30 cellular contexts compared by ENCODE assay signal in genomic region chr17:44881145-44881544, GRCh38. TPM values are rescaled to one million over a fixed set of nuclear protein-coding genes. Genes with fewer than 3 reads are reported as not detected.
DNase-seq lines count a peak whose midpoint lies in the region; ATAC-seq, FAIRE-seq and TF ChIP-seq lines count a peak whose summit lies in the region.
"Had no signal": no experiment of that assay in that cellular context is flagged by ENCODE, and none has a peak within 500 bp of the region (broad histone marks: within the 10 kb centered on the region; RNA-seq: fewer than 3 reads in every experiment).

No MANE protein-coding gene starts in this region.

- H3K9me3 ChIP-seq in HepG2 (ENCODE audit: low read length), result no peaks in the 10 kb centered on the region
- H3K9me3 ChIP-seq in right lobe of liver, result no peaks in the 10 kb centered on the region
- no peaks in the 10 kb centered on the region for H3K9me3 ChIP-seq in HEK293 (ENCODE audit: control insufficient read depth, insufficient read depth, low read depth, low read length)
- no peaks in the 10 kb centered on the region for H3K9me3 ChIP-seq in GM12878 (replicated peaks; ENCODE audit: control insufficient read depth, insufficient read depth, low read length)
- H3K9me3 ChIP-seq: BE2C, BLaER1 had no signal

- FAIRE-seq in HepG2 (lab: Jason Lieb, UNC) (no peak), GM12878 (lab: Jason Lieb, UNC) (no peak)
- FAIRE-seq: G401.6, GM12892, GM18507 had no signal

- WGBS in HepG2 (ENCODE audit: low lambda C conversion rate), result 97% methylated on average over 4 of the region's 4 CpGs
- WGBS in right lobe of liver (ENCODE audit: insufficient coverage, low coverage, low lambda C conversion rate, missing lambda C conversion rate), result 89% methylated on average over 4 of the region's 4 CpGs
- 100% methylated on average over 4 of the region's 4 CpGs for WGBS in GM12878 (ENCODE audit: insufficient coverage, insufficient replicate concordance, low lambda C conversion rate, missing lambda C conversion rate)

- TF ChIP-seq CTCF in HepG2 (CRISPR knock-in tag; IDR thresholded peaks at IDR 0.05) (no peak), right lobe of liver (IDR thresholded peaks at IDR 0.05) (no peak), HEK293 (tag by site-specific recombination; IDR thresholded peaks at IDR 0.05) (no peak), GM12878 (IDR thresholded peaks at IDR 0.05 in 2 of 3, conservative IDR thresholded peaks at IDR 0.05 in 1 of 3; ENCODE audit: control insufficient read depth in 2 of 3, extremely low read depth in 1 of 3, insufficient read depth in 1 of 3, low read depth in 3 of 3, low read length in 3 of 3) (no peak)

- RAD21 ChIA-PET in GM12878 (lab: Charles Lee; ENCODE audit: unreplicated experiment), result interaction anchor here (1.3 kb wide), 1 partner anchor 105 kb away, joined by 3 read pairs; no protein-coding TSS in a partner anchor

- H3K4me2 ChIP-seq in HepG2 (ENCODE audit: low read depth, low read length) (no peak overlapping the region), GM12878 (ENCODE audit: control insufficient read depth, insufficient read depth) (no peak overlapping the region)
- H3K4me2 ChIP-seq: BLaER1 had no signal

- no peak overlapping the region for H3K9ac ChIP-seq in HepG2 (ENCODE audit: insufficient read depth, low read depth, low read length)
- no peak overlapping the region for H3K9ac ChIP-seq in GM12878 (ENCODE audit: control insufficient read depth, insufficient read depth, low read length)
- H3K9ac ChIP-seq: BLaER1 had no signal

- in situ Hi-C loops in HepG2 (cut with HindIII; ENCODE audit: extremely low pct_ligation_motif_present, low pct_unique_long_range_greater_than_20kb) (no loop called here), GM12878 (cut with MboI) (no loop called here)

- H3K27me3 ChIP-seq in HepG2 (ENCODE audit: control insufficient read depth in 1 of 2, insufficient read depth in 2 of 2, low read length in 2 of 2) (no peaks in the 10 kb centered on the region), right lobe of liver (no peaks in the 10 kb centered on the region), GM12878 (replicated peaks in 1 of 2; ENCODE audit: control insufficient read depth in 2 of 2, insufficient read depth in 2 of 2, low read length in 1 of 2) (no peaks in the 10 kb centered on the region)
- H3K27me3 ChIP-seq: BE2C, BLaER1 had no signal

- TF ChIP-seq EP300 in HepG2 (IDR thresholded peaks at IDR 0.05; ENCODE audit: low read depth in 2 of 2, low read length in 2 of 2), result no peak
- TF ChIP-seq EP300 in HepG2 (CRISPR knock-in tag; IDR thresholded peaks at IDR 0.05; ENCODE audit: borderline replicate concordance), result no peak
- no peak for TF ChIP-seq EP300 in GM12878 (IDR thresholded peaks at IDR 0.05; ENCODE audit: borderline replicate concordance in 1 of 2, control insufficient read depth in 1 of 2, low read depth in 2 of 2, low read length in 2 of 2)

- H3K27ac ChIP-seq in HepG2 (ENCODE audit: extremely low read length, insufficient read depth, low read length) (no peak overlapping the region), right lobe of liver (no peak overlapping the region), HEK293 (ENCODE audit: extremely low read depth, low read depth, low read length) (no peak overlapping the region), GM12878 (ENCODE audit: control insufficient read depth, insufficient read depth) (no peak overlapping the region)
- H3K27ac ChIP-seq: BLaER1 had no signal

- no peak overlapping the region for H2AFZ ChIP-seq in HepG2 (ENCODE audit: low read length)
- no peak overlapping the region for H2AFZ ChIP-seq in GM12878 (ENCODE audit: control insufficient read depth, low read depth, low read length)

- no peak for DNase-seq in HepG2 (ENCODE audit: low spot score)
- no peak for DNase-seq in right lobe of liver
- no peak for DNase-seq in GM12878 (ENCODE audit: low read depth, low spot score)
- DNase-seq in cerebellar nuclear complex (lab: John Stamatoyannopoulos, UW), result no peak
- DNase-seq: 8988T; ACHN; BE2C; C1 segment of cervical spinal cord; CD4-positive, alpha-beta memory T cell; CD4-positive, CD25-positive, alpha-beta regulatory T cell; CD8-positive, alpha-beta memory T cell; COR-L47; DMS 273 treated with DMSO at 0.1 percent for 48 hours; DMS153; DMS53; DMS79; DND-41; EL; GF-D8 had no signal

- POLR2A ChIA-PET in HepG2 (lab: Yijun Ruan, JAX), result no interaction called here
- POLR2A ChIA-PET in HEK293 (lab: Yijun Ruan, JAX), result interaction anchor here (1.0 to 1.9 kb wide), 4 partner anchors 12 to 106 kb away, joined by 3 to 8 read pairs (median 6); partner anchors contain the start of genes EFTUD2 and KIF18B
- POLR2A ChIA-PET in GM12878 (lab: Charles Lee), result no interaction called here

- TF ChIP-seq POLR2A in HepG2 (IDR thresholded peaks at IDR 0.05; ENCODE audit: insufficient read depth in 1 of 2, low read depth in 2 of 2, low read length in 2 of 2) (no peak), right lobe of liver (IDR thresholded peaks at IDR 0.05) (no peak), GM12878 (IDR thresholded peaks at IDR 0.05; ENCODE audit: low read depth, low read length) (no peak)

- BruUV-seq in HepG2 (replicated peaks; lab: Mats Ljungman, UMichigan) (no TSS peak), GM12878 (replicated peaks; lab: Mats Ljungman, UMichigan) (no TSS peak)

- TF ChIP-seq RAD21 in HepG2 (CRISPR knock-in tag; IDR thresholded peaks at IDR 0.05) (no peak), GM12878 (IDR thresholded peaks at IDR 0.05; ENCODE audit: insufficient read depth, low read depth, low read length) (no peak)

- H3K79me2 ChIP-seq in HepG2 (ENCODE audit: insufficient read depth, low read length) (no peaks in the 10 kb centered on the region), GM12878 (ENCODE audit: control insufficient read depth, insufficient read depth, low read length) (no peaks in the 10 kb centered on the region)

- H3K4me3 ChIP-seq in HepG2 (replicated peaks in 1 of 3; ENCODE audit: insufficient read depth in 1 of 3, low read depth in 2 of 3, low read length in 3 of 3) (no peak overlapping the region), right lobe of liver (no peak overlapping the region), HEK293 (ENCODE audit: low read depth, low read length) (no peak overlapping the region), GM12878 (no peak overlapping the region)
- H3K4me3 ChIP-seq: BLaER1 had no signal

- SMC1A ChIA-PET in GM12878 (lab: Charles Lee; ENCODE audit: uncharacterized antibody, unreplicated experiment), result interaction anchor here (1.2 kb wide), 1 partner anchor 12 kb away, joined by 4 read pairs; no protein-coding TSS in a partner anchor

- H3K4me1 ChIP-seq in HepG2 (ENCODE audit: insufficient read depth, low read length) (no peaks in the 10 kb centered on the region), right lobe of liver (no peaks in the 10 kb centered on the region), HEK293 (ENCODE audit: control insufficient read depth, insufficient read depth, low read length) (no peaks in the 10 kb centered on the region), GM12878 (ENCODE audit: control insufficient read depth, insufficient read depth, low read length) (no peaks in the 10 kb centered on the region)
- H3K4me1 ChIP-seq: BE2C had no signal

- H4K20me1 ChIP-seq in HepG2 (ENCODE audit: insufficient read depth, low read length) (no peaks in the 10 kb centered on the region), GM12878 (ENCODE audit: control insufficient read depth, insufficient read depth) (no peaks in the 10 kb centered on the region; the same call in 1 of the 2 replicates)

- ATAC-seq in HepG2, result no peak
- ATAC-seq in right lobe of liver, result no peak
- no peak for ATAC-seq in GM12878
- ATAC-seq in HG02970 (IDR thresholded peaks at IDR 0.05; ENCODE audit: low FRiP score, unreplicated experiment), result no peak
- no peak for ATAC-seq in GM21526 (IDR thresholded peaks at IDR 0.05; ENCODE audit: low FRiP score, unreplicated experiment)

- CTCF ChIA-PET in HepG2 (lab: Yijun Ruan, JAX; ENCODE audit: low intra/inter-chr PET ratio, low total read pairs) (no interaction called here), HEK293 (lab: Yijun Ruan, JAX) (interaction anchor here (0.6 to 13.6 kb wide), 14 partner anchors 15 to 268 kb away, joined by 3 to 221 read pairs (median 4); no protein-coding TSS in a partner anchor), GM12878 (lab: Yijun Ruan, JAX) (interaction anchor here (0.9 to 1.7 kb wide), 4 partner anchors 12 to 106 kb away, joined by 4 to 5 read pairs (median 5); no protein-coding TSS in a partner anchor)

- intact Hi-C loops in HepG2 (cut with micrococcal nuclease; ENCODE audit: unreplicated experiment) (no loop called here), right lobe of liver (cut with DNase I) (no loop called here), GM12878 (cut with micrococcal nuclease; ENCODE audit: unreplicated experiment) (no loop called here)

- H3K36me3 ChIP-seq in HepG2 (replicated peaks in 1 of 2; ENCODE audit: control insufficient read depth in 1 of 2, insufficient read depth in 2 of 2, low read length in 2 of 2) (peaks cover 46 to 94% of the 10 kb centered on the region in 2 experiments), right lobe of liver (peaks cover 5 to 86% (median 39%) of the 10 kb centered on the region in 4 donors), HEK293 (ENCODE audit: control insufficient read depth in 2 of 2, insufficient read depth in 1 of 2, low read length in 2 of 2) (peaks cover 85 to 97% of the 10 kb centered on the region in 2 experiments), GM12878 (ENCODE audit: control insufficient read depth in 2 of 2, insufficient read depth in 2 of 2, low read length in 1 of 2) (peaks cover 15 to 36% of the 10 kb centered on the region in 2 experiments)

RNA-seq across cellular contexts. Expression of gene EFTUD2, which starts 18.1 kb away (rescaled TPM):
- total RNA-seq in HepG2 (2016; rRNA removed; fragmentation: Illumina TruSeq; extraction: Trizol) (137 and 310 TPM in 2 replicates), right lobe of liver (10 to 100 TPM; 29.9 to 42.4 (median 35.1) TPM), GM12878 (2014; rRNA removed) (92.0 and 98.1 TPM in 2 replicates), GM12878 (2014; rRNA removed; fragmentation: Illumina TruSeq; extraction: Trizol) (115 and 124 TPM in 2 replicates), GM12878 (2021) (154 and 159 TPM in 2 replicates)
- 12.3 and 15.8 TPM in 2 replicates for total RNA-seq in HepG2 (2016; cell fraction: cytosol; rRNA removed; fragmentation: Illumina TruSeq; extraction: Trizol; ENCODE audit: low read depth)
- 133 and 270 TPM in 2 replicates for total RNA-seq in HepG2 (2016; cell fraction: insoluble cytoplasmic fraction; rRNA removed; fragmentation: Illumina TruSeq; extraction: Trizol)
- total RNA-seq in HepG2 (2016; cell fraction: membrane; rRNA removed; fragmentation: Illumina TruSeq; extraction: Trizol), result 28.2 and 35.7 TPM in 2 replicates
- 141 TPM in 2 replicates for total RNA-seq in HepG2 (2016; cell fraction: nucleus; rRNA removed; fragmentation: Illumina TruSeq; extraction: Trizol)
- polyA plus RNA-seq in HepG2 (2011; rRNA removed) (107 and 111 TPM in 2 replicates), GM12878 (2011; rRNA removed) (198 and 251 TPM in 2 replicates), GM12878 (2014; fragmentation: Illumina TruSeq; extraction: Trizol) (128 and 156 TPM in 2 replicates), GM12878 (2014; fragmentation: Nextera tagmentation; extraction: Ambion mirVana) (10 to 100 TPM; 33.0 to 39.4 TPM), GM12878 (2014; rRNA removed) (114 and 115 TPM in 2 replicates), GM12878 (2016; fragmentation: Nextera tagmentation; extraction: Ambion mirVana) (100 to 1,000 TPM; 157 to 173 TPM)
- polyA plus RNA-seq in HepG2 (2011; cell fraction: cytosol; rRNA removed), result 91.0 and 97.8 TPM in 2 replicates
- polyA plus RNA-seq in HepG2 (2011; cell fraction: nucleus; rRNA removed), result 171 and 192 TPM in 2 replicates
- 121 and 137 TPM in 2 replicates for polyA plus RNA-seq in HepG2 (2012)
- polyA plus RNA-seq in HepG2 (2016; cell fraction: cytosol; fragmentation: Illumina TruSeq; extraction: Trizol; ENCODE audit: low read depth), result 6.8 and 7.8 TPM in 2 replicates
- polyA plus RNA-seq in HepG2 (2016; cell fraction: insoluble cytoplasmic fraction; fragmentation: Illumina TruSeq; extraction: Trizol; ENCODE audit: low read depth), result 145 and 179 TPM in 2 replicates
- 17.0 and 18.1 TPM in 2 replicates for polyA plus RNA-seq in HepG2 (2016; cell fraction: membrane; fragmentation: Illumina TruSeq; extraction: Trizol; ENCODE audit: low read depth)
- 110 and 140 TPM in 2 replicates for polyA plus RNA-seq in HepG2 (2016; cell fraction: nucleus; fragmentation: Illumina TruSeq; extraction: Trizol; ENCODE audit: insufficient read depth, low read depth)
- 364 and 446 TPM in 2 replicates for polyA minus RNA-seq in HepG2 (2011; rRNA and poly(A)+ RNA removed; ENCODE audit: low replicate concordance)
- polyA minus RNA-seq in HepG2 (2011; cell fraction: cytosol; rRNA and poly(A)+ RNA removed), result 88.8 and 91.3 TPM in 2 replicates
- polyA minus RNA-seq in HepG2 (2011; cell fraction: nucleus; rRNA and poly(A)+ RNA removed), result 191 and 216 TPM in 2 replicates
- total RNA-seq in GM12878 (2013; cell fraction: nucleolus; rRNA removed), result 345 and 489 TPM in 2 replicates
- 56.9 TPM for polyA plus RNA-seq in GM12878 (2011; ENCODE audit: low read depth)
- polyA plus RNA-seq in GM12878 (2011; cell fraction: cytosol; rRNA removed), result 175 and 183 TPM in 2 replicates
- 184 and 284 TPM in 2 replicates for polyA plus RNA-seq in GM12878 (2011; cell fraction: nucleus; rRNA removed)
- polyA plus RNA-seq in GM12878 (2012), result 59.0 and 69.5 TPM in 2 replicates
- 313 and 326 TPM in 2 replicates for polyA minus RNA-seq in GM12878 (2011; rRNA and poly(A)+ RNA removed)
- 54.5 and 63.2 TPM in 2 replicates for polyA minus RNA-seq in GM12878 (2011; cell fraction: cytosol; rRNA and poly(A)+ RNA removed)
- polyA minus RNA-seq in GM12878 (2011; cell fraction: nucleus; rRNA and poly(A)+ RNA removed), result 75.6 and 112 TPM in 2 replicates

RNA-seq across cellular contexts. Expression of gene HIGD1B, which starts 33.5 kb away (rescaled TPM):
- not detected in 2 replicates for total RNA-seq in HepG2 (2016; rRNA removed; fragmentation: Illumina TruSeq; extraction: Trizol)
- not detected in 2 replicates for total RNA-seq in HepG2 (2016; cell fraction: cytosol; rRNA removed; fragmentation: Illumina TruSeq; extraction: Trizol; ENCODE audit: low read depth)
- total RNA-seq in HepG2 (2016; cell fraction: insoluble cytoplasmic fraction; rRNA removed; fragmentation: Illumina TruSeq; extraction: Trizol), result not detected in 2 replicates
- total RNA-seq in HepG2 (2016; cell fraction: membrane; rRNA removed; fragmentation: Illumina TruSeq; extraction: Trizol), result not detected in 2 replicates
- not detected in 2 replicates for total RNA-seq in HepG2 (2016; cell fraction: nucleus; rRNA removed; fragmentation: Illumina TruSeq; extraction: Trizol)
- polyA plus RNA-seq in HepG2 (2011; rRNA removed), result not detected in 2 replicates
- polyA plus RNA-seq in HepG2 (2011; cell fraction: cytosol; rRNA removed), result not detected in 2 replicates
- polyA plus RNA-seq in HepG2 (2011; cell fraction: nucleus; rRNA removed), result not detected in 2 replicates
- polyA plus RNA-seq in HepG2 (2012), result not detected in 2 replicates
- polyA plus RNA-seq in HepG2 (2016; cell fraction: cytosol; fragmentation: Illumina TruSeq; extraction: Trizol; ENCODE audit: low read depth), result not detected in 2 replicates
- polyA plus RNA-seq in HepG2 (2016; cell fraction: insoluble cytoplasmic fraction; fragmentation: Illumina TruSeq; extraction: Trizol; ENCODE audit: low read depth), result not detected in 2 replicates
- polyA plus RNA-seq in HepG2 (2016; cell fraction: membrane; fragmentation: Illumina TruSeq; extraction: Trizol; ENCODE audit: low read depth), result not detected in 2 replicates
- polyA plus RNA-seq in HepG2 (2016; cell fraction: nucleus; fragmentation: Illumina TruSeq; extraction: Trizol; ENCODE audit: insufficient read depth, low read depth), result not detected in 2 replicates
- polyA minus RNA-seq in HepG2 (2011; rRNA and poly(A)+ RNA removed; ENCODE audit: low replicate concordance), result not detected in 2 replicates
- not detected in 2 replicates for polyA minus RNA-seq in HepG2 (2011; cell fraction: cytosol; rRNA and poly(A)+ RNA removed)
- not detected in 2 replicates for polyA minus RNA-seq in HepG2 (2011; cell fraction: nucleus; rRNA and poly(A)+ RNA removed)
- total RNA-seq in right lobe of liver, result not detected
- not detected in 2 replicates for total RNA-seq in GM12878 (2013; cell fraction: nucleolus; rRNA removed)
- total RNA-seq in GM12878 (2014; rRNA removed), result not detected in 2 replicates
- total RNA-seq in GM12878 (2014; rRNA removed; fragmentation: Illumina TruSeq; extraction: Trizol), result not detected in 2 replicates
- total RNA-seq in GM12878 (2021), result not detected in 2 replicates
- not detected for polyA plus RNA-seq in GM12878 (2011; ENCODE audit: low read depth)
- not detected in 2 replicates for polyA plus RNA-seq in GM12878 (2011; rRNA removed)
- not detected in 2 replicates for polyA plus RNA-seq in GM12878 (2011; cell fraction: cytosol; rRNA removed)
- polyA plus RNA-seq in GM12878 (2011; cell fraction: nucleus; rRNA removed), result not detected in 2 replicates
- polyA plus RNA-seq in GM12878 (2012), result not detected in 2 replicates
- not detected in 2 replicates for polyA plus RNA-seq in GM12878 (2014; fragmentation: Illumina TruSeq; extraction: Trizol)
- not detected for polyA plus RNA-seq in GM12878 (2014; fragmentation: Nextera tagmentation; extraction: Ambion mirVana)
- not detected in 2 replicates for polyA plus RNA-seq in GM12878 (2014; rRNA removed)
- 1 to 10 TPM in 1 of 2 experiments, not detected in 1; 1.0 TPM for polyA plus RNA-seq in GM12878 (2016; fragmentation: Nextera tagmentation; extraction: Ambion mirVana)
- polyA minus RNA-seq in GM12878 (2011; rRNA and poly(A)+ RNA removed), result not detected in 2 replicates
- not detected in 2 replicates for polyA minus RNA-seq in GM12878 (2011; cell fraction: cytosol; rRNA and poly(A)+ RNA removed)
- not detected in 2 replicates for polyA minus RNA-seq in GM12878 (2011; cell fraction: nucleus; rRNA and poly(A)+ RNA removed)
- total RNA-seq: A673; CD4-positive, alpha-beta memory T cell; CD4-positive, CD25-positive, alpha-beta regulatory T cell; CD8-positive, alpha-beta memory T cell; Daoy had no signal
- polyA plus RNA-seq: AG04450; CD14-positive monocyte; CD4-positive, alpha-beta memory T cell; CD4-positive, CD25-positive, alpha-beta regulatory T cell had no signal

RNA-seq across cellular contexts. Expression of gene GFAP, which starts 34.2 kb away (rescaled TPM):
- total RNA-seq in HepG2 (2016; rRNA removed; fragmentation: Illumina TruSeq; extraction: Trizol) (0.11 and 0.35 TPM in 2 replicates), right lobe of liver (under 1 TPM; 0.18 to 0.50 (median 0.27) TPM), GM12878 (2014; rRNA removed) (not detected in 2 replicates), GM12878 (2014; rRNA removed; fragmentation: Illumina TruSeq; extraction: Trizol) (not detected in 2 replicates), GM12878 (2021) (not detected in 2 replicates)
- total RNA-seq in HepG2 (2016; cell fraction: cytosol; rRNA removed; fragmentation: Illumina TruSeq; extraction: Trizol; ENCODE audit: low read depth), result 0.20 TPM in 1 of 2 replicates, not detected in the other
- 0.50 TPM in 1 of 2 replicates, not detected in the other for total RNA-seq in HepG2 (2016; cell fraction: insoluble cytoplasmic fraction; rRNA removed; fragmentation: Illumina TruSeq; extraction: Trizol)
- total RNA-seq in HepG2 (2016; cell fraction: membrane; rRNA removed; fragmentation: Illumina TruSeq; extraction: Trizol), result 0.10 and 0.22 TPM in 2 replicates
- 0.63 TPM in 1 of 2 replicates, not detected in the other for total RNA-seq in HepG2 (2016; cell fraction: nucleus; rRNA removed; fragmentation: Illumina TruSeq; extraction: Trizol)
- polyA plus RNA-seq in HepG2 (2011; rRNA removed) (0.16 and 0.29 TPM in 2 replicates), GM12878 (2011; rRNA removed) (not detected in 2 replicates), GM12878 (2014; fragmentation: Illumina TruSeq; extraction: Trizol) (not detected in 2 replicates), GM12878 (2014; fragmentation: Nextera tagmentation; extraction: Ambion mirVana) (under 1 TPM in 1 of 2 experiments, not detected in 1; 0.04 TPM), GM12878 (2014; rRNA removed) (not detected in 2 replicates), GM12878 (2016; fragmentation: Nextera tagmentation; extraction: Ambion mirVana) (under 1 TPM in 1 of 2 experiments, not detected in 1; 0.25 TPM)
- polyA plus RNA-seq in HepG2 (2011; cell fraction: cytosol; rRNA removed), result 0.08 and 0.24 TPM in 2 replicates
- 0.24 and 0.99 TPM in 2 replicates for polyA plus RNA-seq in HepG2 (2011; cell fraction: nucleus; rRNA removed)
- 0.13 TPM in 1 of 2 replicates, not detected in the other for polyA plus RNA-seq in HepG2 (2012)
- 0.18 TPM in 1 of 2 replicates, not detected in the other for polyA plus RNA-seq in HepG2 (2016; cell fraction: cytosol; fragmentation: Illumina TruSeq; extraction: Trizol; ENCODE audit: low read depth)
- 0.39 TPM in 1 of 2 replicates, not detected in the other for polyA plus RNA-seq in HepG2 (2016; cell fraction: insoluble cytoplasmic fraction; fragmentation: Illumina TruSeq; extraction: Trizol; ENCODE audit: low read depth)
- polyA plus RNA-seq in HepG2 (2016; cell fraction: membrane; fragmentation: Illumina TruSeq; extraction: Trizol; ENCODE audit: low read depth), result 0.11 and 0.38 TPM in 2 replicates
- polyA plus RNA-seq in HepG2 (2016; cell fraction: nucleus; fragmentation: Illumina TruSeq; extraction: Trizol; ENCODE audit: insufficient read depth, low read depth), result not detected in 2 replicates
- polyA minus RNA-seq in HepG2 (2011; rRNA and poly(A)+ RNA removed; ENCODE audit: low replicate concordance), result 0.78 TPM in 1 of 2 replicates, not detected in the other
- not detected in 2 replicates for polyA minus RNA-seq in HepG2 (2011; cell fraction: cytosol; rRNA and poly(A)+ RNA removed)
- polyA minus RNA-seq in HepG2 (2011; cell fraction: nucleus; rRNA and poly(A)+ RNA removed), result not detected in 2 replicates
- total RNA-seq in GM12878 (2013; cell fraction: nucleolus; rRNA removed), result not detected in 2 replicates
- not detected for polyA plus RNA-seq in GM12878 (2011; ENCODE audit: low read depth)
- polyA plus RNA-seq in GM12878 (2011; cell fraction: cytosol; rRNA removed), result not detected in 2 replicates
- 0.25 TPM in 1 of 2 replicates, not detected in the other for polyA plus RNA-seq in GM12878 (2011; cell fraction: nucleus; rRNA removed)
- polyA plus RNA-seq in GM12878 (2012), result 0.04 TPM in 1 of 2 replicates, not detected in the other
- not detected in 2 replicates for polyA minus RNA-seq in GM12878 (2011; rRNA and poly(A)+ RNA removed)
- polyA minus RNA-seq in GM12878 (2011; cell fraction: cytosol; rRNA and poly(A)+ RNA removed), result not detected in 2 replicates
- not detected in 2 replicates for polyA minus RNA-seq in GM12878 (2011; cell fraction: nucleus; rRNA and poly(A)+ RNA removed)
- total RNA-seq: A673; CD4-positive, alpha-beta memory T cell; CD4-positive, CD25-positive, alpha-beta regulatory T cell; CD8-positive, alpha-beta memory T cell had no signal
- polyA plus RNA-seq: CD4-positive, CD25-positive, alpha-beta regulatory T cell; CD8-positive, alpha-beta memory T cell had no signal

RNA-seq across cellular contexts. Expression of gene GJC1, which starts 51.1 kb away (rescaled TPM):
- 1.7 and 2.0 TPM in 2 replicates for total RNA-seq in HepG2 (2016; rRNA removed; fragmentation: Illumina TruSeq; extraction: Trizol)
- total RNA-seq in HepG2 (2016; cell fraction: cytosol; rRNA removed; fragmentation: Illumina TruSeq; extraction: Trizol; ENCODE audit: low read depth), result 0.35 and 0.40 TPM in 2 replicates
- total RNA-seq in HepG2 (2016; cell fraction: insoluble cytoplasmic fraction; rRNA removed; fragmentation: Illumina TruSeq; extraction: Trizol), result 1.9 and 2.5 TPM in 2 replicates
- total RNA-seq in HepG2 (2016; cell fraction: membrane; rRNA removed; fragmentation: Illumina TruSeq; extraction: Trizol), result 0.83 and 1.2 TPM in 2 replicates
- total RNA-seq in HepG2 (2016; cell fraction: nucleus; rRNA removed; fragmentation: Illumina TruSeq; extraction: Trizol), result 1.6 and 2.1 TPM in 2 replicates
- 1.2 and 1.7 TPM in 2 replicates for polyA plus RNA-seq in HepG2 (2011; rRNA removed)
- polyA plus RNA-seq in HepG2 (2011; cell fraction: cytosol; rRNA removed), result 1.0 and 1.6 TPM in 2 replicates
- 0.81 and 1.1 TPM in 2 replicates for polyA plus RNA-seq in HepG2 (2011; cell fraction: nucleus; rRNA removed)
- polyA plus RNA-seq in HepG2 (2012), result 2.4 and 2.6 TPM in 2 replicates
- 0.18 and 0.34 TPM in 2 replicates for polyA plus RNA-seq in HepG2 (2016; cell fraction: cytosol; fragmentation: Illumina TruSeq; extraction: Trizol; ENCODE audit: low read depth)
- polyA plus RNA-seq in HepG2 (2016; cell fraction: insoluble cytoplasmic fraction; fragmentation: Illumina TruSeq; extraction: Trizol; ENCODE audit: low read depth), result 1.9 and 2.0 TPM in 2 replicates
- 0.55 TPM in 2 replicates for polyA plus RNA-seq in HepG2 (2016; cell fraction: membrane; fragmentation: Illumina TruSeq; extraction: Trizol; ENCODE audit: low read depth)
- polyA plus RNA-seq in HepG2 (2016; cell fraction: nucleus; fragmentation: Illumina TruSeq; extraction: Trizol; ENCODE audit: insufficient read depth, low read depth), result 2.2 and 3.5 TPM in 2 replicates
- polyA minus RNA-seq in HepG2 (2011; rRNA and poly(A)+ RNA removed; ENCODE audit: low replicate concordance), result 2.4 and 13.8 TPM in 2 replicates
- polyA minus RNA-seq in HepG2 (2011; cell fraction: cytosol; rRNA and poly(A)+ RNA removed), result 1.7 and 2.3 TPM in 2 replicates
- 1.1 and 1.3 TPM in 2 replicates for polyA minus RNA-seq in HepG2 (2011; cell fraction: nucleus; rRNA and poly(A)+ RNA removed)
- total RNA-seq in right lobe of liver, result under 1 TPM; 0.18 to 0.84 (median 0.33) TPM
- total RNA-seq in GM12878 (2013; cell fraction: nucleolus; rRNA removed), result 0.61 and 0.77 TPM in 2 replicates
- 0.76 and 0.79 TPM in 2 replicates for total RNA-seq in GM12878 (2014; rRNA removed)
- 0.67 and 0.83 TPM in 2 replicates for total RNA-seq in GM12878 (2014; rRNA removed; fragmentation: Illumina TruSeq; extraction: Trizol)
- total RNA-seq in GM12878 (2021), result 2.5 and 2.7 TPM in 2 replicates
- 1.1 TPM for polyA plus RNA-seq in GM12878 (2011; ENCODE audit: low read depth)
- 3.0 and 3.4 TPM in 2 replicates for polyA plus RNA-seq in GM12878 (2011; rRNA removed)
- 1.6 and 1.8 TPM in 2 replicates for polyA plus RNA-seq in GM12878 (2011; cell fraction: cytosol; rRNA removed)
- polyA plus RNA-seq in GM12878 (2011; cell fraction: nucleus; rRNA removed), result 1.2 and 1.4 TPM in 2 replicates
- 1.4 and 1.8 TPM in 2 replicates for polyA plus RNA-seq in GM12878 (2012)
- 1.0 and 1.1 TPM in 2 replicates for polyA plus RNA-seq in GM12878 (2014; fragmentation: Illumina TruSeq; extraction: Trizol)
- under 1 TPM; 0.37 to 0.69 TPM for polyA plus RNA-seq in GM12878 (2014; fragmentation: Nextera tagmentation; extraction: Ambion mirVana)
- polyA plus RNA-seq in GM12878 (2014; rRNA removed), result 1.1 and 1.4 TPM in 2 replicates
- 1 to 10 TPM in 1 of 2 experiments, under 1 TPM in 1; 0.72 to 1.0 TPM for polyA plus RNA-seq in GM12878 (2016; fragmentation: Nextera tagmentation; extraction: Ambion mirVana)
- 4.5 and 9.8 TPM in 2 replicates for polyA minus RNA-seq in GM12878 (2011; rRNA and poly(A)+ RNA removed)
- 1.2 and 1.4 TPM in 2 replicates for polyA minus RNA-seq in GM12878 (2011; cell fraction: cytosol; rRNA and poly(A)+ RNA removed)
- polyA minus RNA-seq in GM12878 (2011; cell fraction: nucleus; rRNA and poly(A)+ RNA removed), result 0.85 and 1.1 TPM in 2 replicates
- total RNA-seq: CD4-positive, alpha-beta memory T cell; CD4-positive, CD25-positive, alpha-beta regulatory T cell had no signal
- polyA plus RNA-seq: CD14-positive monocyte; CD4-positive, alpha-beta memory T cell; CD4-positive, CD25-positive, alpha-beta regulatory T cell; CD8-positive, alpha-beta memory T cell had no signal

Comparison
In these comparisons a context has a peak if more than half of its experiments do, and no peak if none do; other contexts are left out.
1. Of the 63 proteins assayed by ChIP-seq in both HepG2 and HEK293: peak only in HepG2: none; only in HEK293: ATF2; in both: none; in neither: 62.